Comparison of ENCODE assay signal across 24 cellular contexts in the genomic region with DNA sequence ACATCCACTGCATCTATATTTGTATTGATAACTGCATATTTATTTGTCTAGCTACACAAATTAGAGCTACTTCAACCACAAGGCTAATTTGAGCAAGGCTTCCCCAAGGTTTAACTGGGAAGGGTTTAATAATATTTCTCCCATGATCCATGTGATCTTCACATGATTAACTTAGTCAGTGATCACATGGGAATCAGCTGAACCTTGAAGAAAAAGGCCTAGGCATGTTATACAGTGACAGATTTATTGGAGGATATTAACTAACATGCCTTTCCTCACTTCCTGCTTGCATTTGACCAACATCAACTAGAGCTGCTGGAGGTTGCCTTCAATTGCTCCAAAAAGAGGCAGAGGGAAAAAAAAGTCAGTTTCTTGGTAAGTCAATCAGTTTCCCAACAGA.
"Had no signal": no experiment of that assay in that cellular context is flagged by ENCODE, and none has a peak within 500 bp of the region (broad histone marks: within the 10 kb centered on the region; RNA-seq: fewer than 3 reads in every experiment).

No MANE protein-coding gene starts in this region.

- H3K27ac ChIP-seq: RWPE1 had no signal

- ATAC-seq: HepG2, Panc1, PC-3, SK-N-SH treated with all-trans-retinoic acid at 6 μM for 48 hours had no signal

- H3K36me3 ChIP-seq: MG63 had no signal

- H3K9me3 ChIP-seq: MG63 had no signal

- H3K27me3 ChIP-seq: MG63 had no signal

- DNase-seq: IMR-90, Karpas-422, KG1, MG63, NCI-H1092, NCI-H1105 treated with DMSO at 0.1 percent for 48 hours, NCI-H1417 treated with DMSO at 0.1 percent for 48 hours, NCI-H146, NCI-H1694 treated with DMSO at 0.1 percent for 48 hours, NCI-H1930, NCI-H2081, NCI-H2107, NCI-H2171, NCI-H345, NCI-H446 treated with DMSO at 0.1 percent for 48 hours, NCI-H524, NCI-H526 treated with DMSO at 0.1 percent for 48 hours, NCI-H774, PC-3, SHP77 had no signal

- H3K4me3 ChIP-seq: MG63 had no signal
